20 cellular contexts compared by ENCODE assay signal in the genomic region with DNA sequence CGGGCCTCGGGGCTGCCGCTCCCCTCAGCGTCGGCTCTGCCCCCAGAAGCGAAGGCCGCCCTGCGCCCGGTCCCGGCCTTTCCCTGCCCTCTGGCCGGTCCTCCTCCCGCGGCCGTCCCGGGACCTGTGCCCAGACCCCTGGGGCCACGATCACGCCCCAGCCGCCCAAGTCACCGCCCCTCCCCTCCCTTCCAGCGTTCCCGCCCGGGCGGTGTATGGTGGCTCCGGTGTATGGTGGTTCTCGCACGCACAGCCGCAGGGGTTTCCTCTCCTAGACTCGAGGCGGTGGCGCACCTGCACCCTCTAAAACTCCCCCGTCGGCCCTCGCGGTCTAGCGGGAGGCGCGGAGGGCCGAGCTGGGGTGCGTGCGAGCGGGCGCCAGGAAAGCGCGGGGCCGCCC. TPM values are rescaled to one million over a fixed set of nuclear protein-coding genes. Genes with fewer than 3 reads are reported as not detected.
"Had no signal": no experiment of that assay in that cellular context is flagged by ENCODE, and none has a peak within 500 bp of the region (broad histone marks: within the 10 kb centered on the region; RNA-seq: fewer than 3 reads in every experiment).

No MANE protein-coding gene starts in this region.

- ATAC-seq: activated CD4-positive, alpha-beta T cell treated with anti-CD3 and anti-CD28 coated beads for 36 hours; effector memory CD8-positive, alpha-beta T cell; naive thymus-derived CD8-positive, alpha-beta T cell; psoas muscle had no signal

- H3K27me3 ChIP-seq: cardiac muscle cell, ovary, right lobe of liver, tibial artery had no signal

- H3K4me3 ChIP-seq: cardiac muscle cell, lower lobe of right lung, ovary, psoas muscle, right lobe of liver, smooth muscle cell, tibial artery had no signal

- H3K36me3 ChIP-seq: ovary had no signal

- H3K4me1 ChIP-seq: lower lobe of right lung, psoas muscle, right lobe of liver, tibial artery had no signal

- DNase-seq: activated CD4-positive, alpha-beta T cell treated with anti-CD3 and anti-CD28 coated beads for 36 hours; activated CD4-positive, alpha-beta T cell treated with anti-CD3 and anti-CD28 coated beads, Interleukin-2, amount 50 U/mL, for 48 hours; activated gamma-delta T cell; amniotic stem cell; effector memory CD8-positive, alpha-beta T cell; left cardiac atrium; lower lobe of right lung; naive thymus-derived CD8-positive, alpha-beta T cell; ovary; psoas muscle; right lobe of liver; stimulated activated CD4-positive, alpha-beta T cell treated with anti-CD3 and anti-CD28 coated beads, Interleukin-4, amount 100 ng/mL, for 1 hour; SW 1271; T-helper 2 cell; tibial artery; WERI-Rb-1 had no signal

- H3K27ac ChIP-seq: cardiac muscle cell, lower lobe of right lung, ovary, psoas muscle, right lobe of liver, tibial artery, WERI-Rb-1 had no signal

RNA-seq across cellular contexts. Expression of a gene that starts 38.8 kb away (rescaled TPM):
- total RNA-seq: cardiac muscle cell, dermis microvascular lymphatic vessel endothelial cell, glomerular endothelial cell, smooth muscle cell had no signal
